Comparison of ENCODE assay signal across 24 cellular contexts in the genomic region with DNA sequence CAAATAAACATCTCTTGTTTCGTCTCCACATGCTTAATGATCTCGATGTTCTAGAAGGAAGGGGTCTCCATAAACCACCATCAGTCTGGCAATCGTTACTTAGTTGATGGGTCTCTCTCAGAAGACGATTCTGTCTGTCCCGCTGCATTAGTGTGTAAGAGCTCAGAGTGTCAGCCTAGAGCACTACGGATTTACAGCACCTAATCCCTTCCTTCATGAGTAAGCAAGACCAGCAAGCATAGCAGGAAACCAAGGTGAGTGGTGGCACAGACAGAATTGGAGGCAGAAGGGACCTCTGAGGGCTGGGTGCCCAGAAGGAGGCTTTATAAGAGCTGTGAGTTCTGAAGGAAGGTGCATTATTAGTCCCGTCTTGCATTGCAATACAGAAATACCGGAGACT.
"Had no signal": no experiment of that assay in that cellular context is flagged by ENCODE, and none has a peak within 500 bp of the region (broad histone marks: within the 10 kb centered on the region; RNA-seq: fewer than 3 reads in every experiment).

No MANE protein-coding gene starts in this region.

- H3K4me1 ChIP-seq: colonic mucosa, esophagus muscularis mucosa, foreskin keratinocyte, gastroesophageal sphincter, heart left ventricle, left lung, lower lobe of right lung had no signal

- H2AFZ ChIP-seq: hepatocyte had no signal

- H3K36me3 ChIP-seq: colonic mucosa, esophagus muscularis mucosa, gastroesophageal sphincter, heart left ventricle, left lung, lower lobe of right lung had no signal

- FAIRE-seq: endometrium, frontal cortex, keratinocyte had no signal

- H3K27me3 ChIP-seq: colonic mucosa, esophagus muscularis mucosa, foreskin keratinocyte, gastroesophageal sphincter, hepatocyte, left lung had no signal

- H3K4me3 ChIP-seq: colonic mucosa, esophagus muscularis mucosa, gastroesophageal sphincter, heart left ventricle, hepatocyte, left lung, lower lobe of right lung, mucosa of descending colon had no signal

- H3K9me3 ChIP-seq: colonic mucosa, lower lobe of right lung, mucosa of descending colon had no signal

- H3K27ac ChIP-seq: colonic mucosa, epithelial cell of prostate, esophagus muscularis mucosa, foreskin keratinocyte, gastroesophageal sphincter, heart left ventricle, hepatocyte, left lung, lower lobe of right lung had no signal

- H3K4me2 ChIP-seq: hepatocyte had no signal

- DNase-seq: colonic mucosa; cortex of kidney; effector CD8-positive, alpha-beta T cell; effector memory CD8-positive, alpha-beta T cell; endodermal cell; erythroblast; foreskin keratinocyte; heart left ventricle; hypothalamus; immature natural killer cell; left cardiac atrium; left lung; left ventricle myocardium superior; lower lobe of right lung; mesenchymal stem cell; mucosa of descending colon; naive B cell had no signal

- ATAC-seq: effector memory CD8-positive, alpha-beta T cell; foreskin keratinocyte; gastroesophageal sphincter; heart left ventricle; left cardiac atrium; left lung; left ventricle myocardium superior; lower lobe of right lung; mucosa of descending colon had no signal

- H3K79me2 ChIP-seq: hepatocyte had no signal
